In genomic region chr2:168216351-168217005, GRCh38 we compare ENCODE assay signal across 18 cellular contexts. TPM values are rescaled to one million over a fixed set of nuclear protein-coding genes. Genes with fewer than 3 reads are reported as not detected.
DNase-seq lines count a peak whose midpoint lies in the region; ATAC-seq and TF ChIP-seq lines count a peak whose summit lies in the region.
"Had no signal": no experiment of that assay in that cellular context is flagged by ENCODE, and none has a peak within 500 bp of the region (broad histone marks: within the 10 kb centered on the region; RNA-seq: fewer than 3 reads in every experiment).

No MANE protein-coding gene starts in this region.

- H3K4ac ChIP-seq in IMR-90 (ENCODE audit: low read depth, low read length): peak overlapping the region; percentile 78

- H2AFZ ChIP-seq in IMR-90 (replicated peaks; ENCODE audit: low read length, poor library complexity): no peak overlapping the region
- peak overlapping the region; percentile 28 for H2AFZ ChIP-seq in mammary epithelial cell (ENCODE audit: low read depth, low read length)

- TF ChIP-seq RAD21 in IMR-90 (IDR thresholded peaks at IDR 0.05; ENCODE audit: low read length): no peak

- H3K36me3 Mint-ChIP-seq in CD8-positive, alpha-beta T cell: peaks cover 23% of the 10 kb centered on the region

- peaks cover 24% of the 10 kb centered on the region for H3K9me1 ChIP-seq in IMR-90 (ENCODE audit: insufficient read depth, low read length)

- dilution Hi-C loops in IMR-90 (cut with HindIII; ENCODE audit: low sequenced_read_pairs, unreplicated experiment) (no loop called here), mammary epithelial cell (cut with HindIII; ENCODE audit: low sequenced_read_pairs) (loop anchor here (5.0 kb wide), 1 partner anchor 49 kb away; no protein-coding TSS in a partner anchor)

- H3K27ac Mint-ChIP-seq in CD8-positive, alpha-beta T cell: no peak overlapping the region
- H3K27ac Mint-ChIP-seq: memory B cell had no signal

- TF ChIP-seq CTCF in IMR-90 (conservative IDR thresholded peaks at IDR 0.05; ENCODE audit: low read depth, low read length): no peak
- TF ChIP-seq CTCF in mammary epithelial cell (conservative IDR thresholded peaks at IDR 0.05 in 1 of 2, IDR thresholded peaks at IDR 0.05 in 1 of 2; ENCODE audit: extremely low read depth in 1 of 2, insufficient read depth in 1 of 2, low read depth in 1 of 2, low read length in 2 of 2): no peak
- TF ChIP-seq CTCF in CD8-positive, alpha-beta T cell (IDR thresholded peaks at IDR 0.05): no peak
- TF ChIP-seq CTCF in dorsolateral prefrontal cortex (IDR thresholded peaks at IDR 0.05 in 54 of 56, conservative IDR thresholded peaks at IDR 0.05 in 2 of 56; ENCODE audit: low read depth in 1 of 56, partially characterized antibody in 56 of 56): no peak

- no peak overlapping the region for H2AK9ac ChIP-seq in IMR-90 (replicated peaks; ENCODE audit: low read depth, low read length, poor library complexity)

- BruUV-seq in IMR-90 (replicated peaks; lab: Mats Ljungman, UMichigan) (no TSS peak), mammary epithelial cell (replicated peaks; lab: Mats Ljungman, UMichigan) (no TSS peak)

- no peak overlapping the region for H3K9ac ChIP-seq in IMR-90 (ENCODE audit: low read depth, low read length)
- no peak overlapping the region for H3K9ac ChIP-seq in mammary epithelial cell (ENCODE audit: insufficient read depth, low read length)

- no peak overlapping the region for H3K4me3 ChIP-seq in IMR-90 (ENCODE audit: insufficient read depth, low read depth, low read length)
- H3K4me3 ChIP-seq in mammary epithelial cell (replicated peaks in 1 of 3; ENCODE audit: insufficient read depth in 1 of 3, low read depth in 2 of 3, low read length in 3 of 3): no peak overlapping the region
- H3K4me3 ChIP-seq in CD8-positive, alpha-beta T cell (ENCODE audit: low read depth, low read length): no peak overlapping the region
- H3K4me3 ChIP-seq in dorsolateral prefrontal cortex: no peak overlapping the region
- H3K4me3 ChIP-seq: A549, HAP-1, heart right ventricle, upper lobe of right lung had no signal

- no peaks in the 10 kb centered on the region for H3K9me3 ChIP-seq in IMR-90 (ENCODE audit: control insufficient read depth, insufficient read depth, low read length)
- H3K9me3 ChIP-seq in mammary epithelial cell (replicated peaks; ENCODE audit: insufficient read depth, low read length): no peaks in the 10 kb centered on the region
- no peaks in the 10 kb centered on the region for H3K9me3 ChIP-seq in CD8-positive, alpha-beta T cell (ENCODE audit: low read length)
- H3K9me3 ChIP-seq: A549, HAP-1, heart right ventricle, upper lobe of right lung had no signal

- intact Hi-C loops in IMR-90 (cut with micrococcal nuclease) (no loop called here), mammary epithelial cell (cut with micrococcal nuclease) (no loop called here), left colon (cut with DNase I, micrococcal nuclease) (no loop called here), dorsolateral prefrontal cortex (cut with DNase I) (no loop called here)
- intact Hi-C loops in CD8-positive, alpha-beta T cell (cut with DNase I, micrococcal nuclease): no loop called here

- H3K9me3 Mint-ChIP-seq in CD8-positive, alpha-beta T cell: no peaks in the 10 kb centered on the region
- H3K9me3 Mint-ChIP-seq: CD4-positive, CD25-positive, alpha-beta regulatory T cell; memory B cell had no signal

- H3K79me2 ChIP-seq in mammary epithelial cell (ENCODE audit: insufficient read depth, low read length): peaks cover 61% of the 10 kb centered on the region

- H3K4me3 Mint-ChIP-seq in CD8-positive, alpha-beta T cell: no peak overlapping the region
- H3K4me3 Mint-ChIP-seq: CD4-positive, CD25-positive, alpha-beta regulatory T cell; memory B cell had no signal

- no peak overlapping the region; the same call in 1 of the 2 replicates for H4K91ac ChIP-seq in IMR-90 (ENCODE audit: insufficient read depth, low read depth, low read length)

- H3K27ac ChIP-seq in IMR-90 (ENCODE audit: insufficient read depth, low read length): no peak overlapping the region
- H3K27ac ChIP-seq in mammary epithelial cell (ENCODE audit: insufficient read depth, low read depth, low read length): peak overlapping the region; percentile 4
- H3K27ac ChIP-seq in CD8-positive, alpha-beta T cell (ENCODE audit: low read depth, low read length): no peak overlapping the region
- H3K27ac ChIP-seq in dorsolateral prefrontal cortex: no peak overlapping the region
- H3K27ac ChIP-seq: A549, heart right ventricle, upper lobe of right lung had no signal

- in situ Hi-C loops in IMR-90 (cut with MboI; ENCODE audit: low sequenced_read_pairs): no loop called here
- in situ Hi-C loops in mammary epithelial cell (cut with MboI; ENCODE audit: low sequenced_read_pairs in 2 of 2): no loop called here

- H3K4me1 Mint-ChIP-seq in CD8-positive, alpha-beta T cell (ENCODE audit: low read depth): peaks cover 44% of the 10 kb centered on the region

- DNase-seq in A172 (ENCODE audit: low spot score): peak; percentile 81
- peak; percentile 41 for DNase-seq in IMR-90
- DNase-seq in mammary epithelial cell: peak; percentile 58
- peak; percentile 74 to 82 for DNase-seq in left colon
- DNase-seq in CD8-positive, alpha-beta T cell: no peak
- DNase-seq in activated T-cell treated with anti-CD3 and anti-CD28 coated beads, Interleukin-2, amount 50 U/mL, for 48 hours: no peak
- DNase-seq in dorsolateral prefrontal cortex: no peak
- DNase-seq: activated CD4-positive, CD25-positive, alpha-beta regulatory T cell treated with anti-CD3 and anti-CD28 coated beads, Interleukin-2, amount 50 U/mL, for 72 hours; CD4-positive, CD25-positive, alpha-beta regulatory T cell; heart right ventricle; NCI-H2029; NCI-H526; stimulated activated naive CD4-positive, alpha-beta T cell treated with Interleukin-2 at 50 U/mL for 16 hours; upper lobe of right lung had no signal

- H3K4me1 ChIP-seq in IMR-90 (ENCODE audit: control insufficient read depth, insufficient read depth, low read length): peaks cover 28% of the 10 kb centered on the region
- H3K4me1 ChIP-seq in mammary epithelial cell (ENCODE audit: insufficient read depth, low read length): peaks cover 57% of the 10 kb centered on the region
- H3K4me1 ChIP-seq in CD8-positive, alpha-beta T cell (ENCODE audit: insufficient read depth, low read length): no peaks in the 10 kb centered on the region
- H3K4me1 ChIP-seq: HAP-1 had no signal

- H3K79me1 ChIP-seq in IMR-90 (ENCODE audit: low read depth in 1 of 2, low read length in 2 of 2): peaks cover 45 to 61% of the 10 kb centered on the region in 2 experiments

- H3K27me3 ChIP-seq in IMR-90 (ENCODE audit: control insufficient read depth, insufficient read depth, low read length) (no peaks in the 10 kb centered on the region), mammary epithelial cell (ENCODE audit: insufficient read depth, low read length) (no peaks in the 10 kb centered on the region), dorsolateral prefrontal cortex (no peaks in the 10 kb centered on the region)
- no peaks in the 10 kb centered on the region for H3K27me3 ChIP-seq in CD8-positive, alpha-beta T cell (ENCODE audit: insufficient read depth, low read length)
- H3K27me3 ChIP-seq: heart right ventricle, upper lobe of right lung had no signal

- no peak overlapping the region for H3K56ac ChIP-seq in IMR-90 (ENCODE audit: extremely low read depth, insufficient read depth, low read length)

- H2BK120ac ChIP-seq in IMR-90 (ENCODE audit: low read depth, low read length): peak overlapping the region; percentile 52; the same call in 1 of the 2 replicates

- TF ChIP-seq POLR2A in IMR-90 (IDR thresholded peaks at IDR 0.05; ENCODE audit: low read depth, low read length): no peak

- H2AK5ac ChIP-seq in IMR-90 (ENCODE audit: low read depth, low read length): peak overlapping the region; percentile 71

- H3K14ac ChIP-seq in IMR-90 (replicated peaks; ENCODE audit: low read depth, low read length): peak overlapping the region; percentile 65; the same call in 1 of the 2 replicates

- H3K36me3 ChIP-seq in IMR-90 (ENCODE audit: control insufficient read depth, insufficient read depth, low read length): peaks cover 2% of the 10 kb centered on the region; the same call in 1 of the 2 replicates
- no peaks in the 10 kb centered on the region for H3K36me3 ChIP-seq in mammary epithelial cell (ENCODE audit: insufficient read depth, low read length)
- no peaks in the 10 kb centered on the region for H3K36me3 ChIP-seq in CD8-positive, alpha-beta T cell (ENCODE audit: insufficient read depth, low read length)
- H3K36me3 ChIP-seq: HAP-1, heart right ventricle, upper lobe of right lung had no signal

- peak overlapping the region in 1 of 2 experiments; percentile 62; a peak in 2 of 4 replicates for H4K8ac ChIP-seq in IMR-90 (ENCODE audit: low read depth in 2 of 2, low read length in 2 of 2)

- CTCF ChIA-PET in IMR-90 (lab: Yijun Ruan, JAX): no interaction called here
- CTCF ChIA-PET in mammary epithelial cell (lab: Charles Lee; ENCODE audit: low non-redundant PET): no interaction called here
- CTCF ChIA-PET in CD8-positive, alpha-beta T cell (lab: Charles Lee): no interaction called here

- H4K20me1 ChIP-seq in IMR-90 (ENCODE audit: insufficient read depth, low read length): peaks cover 4% of the 10 kb centered on the region; the same call in 1 of the 2 replicates
- H4K20me1 ChIP-seq in mammary epithelial cell (ENCODE audit: insufficient read depth, low read length): no peaks in the 10 kb centered on the region

- peak overlapping the region; percentile 70; the same call in 1 of the 2 replicates for H2BK20ac ChIP-seq in IMR-90 (ENCODE audit: low read depth, low read length)

- WGBS in IMR-90 (ENCODE audit: extremely low coverage in 2 of 2, insufficient read length in 1 of 2), 2 experiments: 83% methylated on average over 6 of the region's 12 CpGs; no CpG with 5 or more reads in 1 of the 2 experiments
- WGBS in mammary epithelial cell (ENCODE audit: low coverage, missing lambda C conversion rate): 16% methylated on average over 11 of the region's 12 CpGs

- H2BK15ac ChIP-seq in IMR-90 (ENCODE audit: low read depth, low read length): peak overlapping the region; percentile 59; the same call in 2 of the 3 replicates

- POLR2A ChIA-PET in IMR-90 (lab: Charles Lee; ENCODE audit: unreplicated experiment): no interaction called here
- POLR2A ChIA-PET in CD8-positive, alpha-beta T cell (lab: Charles Lee): no interaction called here

- H3K4me2 ChIP-seq in IMR-90 (ENCODE audit: low read depth, low read length): no peak overlapping the region
- H3K4me2 ChIP-seq in mammary epithelial cell (ENCODE audit: insufficient read depth, low read depth, low read length): peak overlapping the region; percentile 13
- H3K4me2 ChIP-seq: A549 had no signal

- H4K5ac ChIP-seq in IMR-90 (ENCODE audit: low read depth, low read length): peak overlapping the region; percentile 52; the same call in 1 of the 2 replicates

- no peaks in the 10 kb centered on the region for H3K27me3 Mint-ChIP-seq in CD8-positive, alpha-beta T cell (ENCODE audit: low read depth)
- H3K27me3 Mint-ChIP-seq: CD4-positive, CD25-positive, alpha-beta regulatory T cell; memory B cell had no signal

- no peak overlapping the region for H3K23ac ChIP-seq in IMR-90 (ENCODE audit: low read depth, low read length)

- H2BK5ac ChIP-seq in IMR-90 (ENCODE audit: low read depth, low read length, poor library complexity, severe bottlenecking): no peak overlapping the region

- peak overlapping the region; percentile 78 for H3K18ac ChIP-seq in IMR-90 (ENCODE audit: low read depth, low read length)

- ATAC-seq in IMR-90 (ENCODE audit: low read depth): no peak
- ATAC-seq in left colon: peak; percentile 88
- no peak for ATAC-seq in CD8-positive, alpha-beta T cell
- no peak for ATAC-seq in HG02623 (IDR thresholded peaks at IDR 0.05; ENCODE audit: unreplicated experiment)
- ATAC-seq: A549, upper lobe of right lung had no signal

RNA-seq across cellular contexts. Expression of gene STK39, which starts 30.9 kb away (rescaled TPM):
- 35.3 and 37.5 TPM in 2 replicates for total RNA-seq in A172 (2014; rRNA removed; shearing (Covaris generic))
- total RNA-seq in IMR-90 (2012; rRNA removed) (11.8 and 25.8 TPM in 2 replicates), mammary epithelial cell (10 to 100 TPM; 24.8 to 33.7 TPM), left colon (10 to 100 TPM; 50.4 to 53.2 TPM), dorsolateral prefrontal cortex (10 to 100 TPM; 43.5 to 93.5 (median 63.2) TPM)
- polyA plus RNA-seq in IMR-90 (2012; rRNA removed) (12.8 and 16.4 TPM in 2 replicates), mammary epithelial cell (15.9 TPM)
- polyA plus RNA-seq in IMR-90 (2012; cell fraction: cytosol; rRNA removed): 2.3 and 4.0 TPM in 2 replicates
- polyA plus RNA-seq in IMR-90 (2012; cell fraction: nucleus; rRNA removed; ENCODE audit: low replicate concordance): 0.84 and 11.9 TPM in 2 replicates
- 8.4 TPM for polyA minus RNA-seq in mammary epithelial cell
- 1 to 10 TPM; 7.5 to 9.6 TPM for total RNA-seq in CD8-positive, alpha-beta T cell

Comparison
In these comparisons a context has a peak if more than half of its experiments do, and no peak if none do; other contexts are left out.
1. DNase-seq: peak in A172 (single experiment), IMR-90 (single experiment), mammary epithelial cell (single experiment) and left colon (2 of 2); none in CD8-positive, alpha-beta T cell (0 of 7), activated T-cell treated with anti-CD3 and anti-CD28 coated beads, Interleukin-2, amount 50 U/mL, for 48 hours (0 of 2) and dorsolateral prefrontal cortex (0 of 10).